1 cellular context compared by ENCODE assay signal in genomic region chr18:41312241-41312590, GRCh38.
TF ChIP-seq lines count a peak whose summit lies in the region.

No MANE protein-coding gene starts in this region.

TF ChIP-seq in H1, 55 proteins besides CTCF, POLR2A, EP300 and RAD21:
- no peak for TF ChIP-seq SP4 (IDR thresholded peaks at IDR 0.05; ENCODE audit: low read length)
- no peak for TF ChIP-seq GTF2F1 (IDR thresholded peaks at IDR 0.05; ENCODE audit: borderline replicate concordance, low read depth, low read length)
- no peak for TF ChIP-seq ATF2 (IDR thresholded peaks at IDR 0.05; ENCODE audit: low read length)
- no peak for TF ChIP-seq TEAD4 (IDR thresholded peaks at IDR 0.05; ENCODE audit: low read depth, low read length)
- no peak for TF ChIP-seq CHD2 (IDR thresholded peaks at IDR 0.05; ENCODE audit: low read length)
- 0 out of 2 replicates have a peak, but pooled peaks have one; percentile 20 for TF ChIP-seq POU5F1 (IDR thresholded peaks at IDR 0.05; ENCODE audit: low read depth, low read length)
- no peak for TF ChIP-seq BRCA1 (IDR thresholded peaks at IDR 0.05; ENCODE audit: low read depth, low read length)
- peak; percentile 85 for TF ChIP-seq CHD7 (IDR thresholded peaks at IDR 0.05; ENCODE audit: insufficient replicate concordance, low read length)
